In genomic region chr3:99940350-99940749, GRCh38 we compare ENCODE assay signal across 30 cellular contexts.
DNase-seq lines count a peak whose midpoint lies in the region; ATAC-seq and TF ChIP-seq lines count a peak whose summit lies in the region.
"Had no signal": no experiment of that assay in that cellular context is flagged by ENCODE, and none has a peak within 500 bp of the region (broad histone marks: within the 10 kb centered on the region; RNA-seq: fewer than 3 reads in every experiment).

No MANE protein-coding gene starts in this region.

- TF ChIP-seq POLR2A in uterus (IDR thresholded peaks at IDR 0.05) = no peak

- intact Hi-C loops in left ventricle myocardium inferior (cut with micrococcal nuclease) = loop anchor here (10.0 kb wide), 1 partner anchor 96 kb away; no protein-coding TSS in a partner anchor
- intact Hi-C loops in Right ventricle myocardium superior (cut with DNase I) = loop anchor here (10.0 kb wide), 1 partner anchor 104 kb away; no protein-coding TSS in a partner anchor
- intact Hi-C loops in uterus (cut with DNase I; ENCODE audit: low total_unique reads) = no loop called here

- TF ChIP-seq CTCF in left ventricle myocardium inferior (IDR thresholded peaks at IDR 0.05; ENCODE audit: borderline replicate concordance) (no peak), coronary artery (IDR thresholded peaks at IDR 0.05) (no peak), uterus (IDR thresholded peaks at IDR 0.05) (no peak)

- H3K4me1 ChIP-seq in left ventricle myocardium inferior (peaks cover 68% of the 10 kb centered on the region), rectal smooth muscle tissue (ENCODE audit: control insufficient read depth, insufficient read depth, low read length) (peaks cover 27% of the 10 kb centered on the region), uterus (peaks cover 0 to 10% of the 10 kb centered on the region in 2 donors)

- H3K9me3 ChIP-seq in left ventricle myocardium inferior (replicated peaks) (no peaks in the 10 kb centered on the region), uterus (no peaks in the 10 kb centered on the region)
- H3K9me3 ChIP-seq: mucosa of descending colon, ovary had no signal

- ATAC-seq in Right ventricle myocardium superior (ENCODE audit: poor library complexity) (no peak), HG03097 (IDR thresholded peaks at IDR 0.05; ENCODE audit: low FRiP score, unreplicated experiment) (no peak)
- ATAC-seq: activated CD8-positive, alpha-beta memory T cell treated with anti-CD3 and anti-CD28 coated beads, Interleukin-2, amount 10 ng/mL, durations not matched to agents 7 days and 5 days; activated T-cell treated with anti-CD3 and anti-CD28 coated beads, Interleukin-2, amount 50 U/mL, for 4 hours; HCT116; K562; mucosa of descending colon; T-cell; WTC11 had no signal

- no peak overlapping the region for H3K9ac ChIP-seq in rectal smooth muscle tissue (ENCODE audit: low read length)

- H3K27me3 ChIP-seq in left ventricle myocardium inferior (ENCODE audit: low read depth) = no peaks in the 10 kb centered on the region
- no peaks in the 10 kb centered on the region for H3K27me3 ChIP-seq in rectal smooth muscle tissue (ENCODE audit: control insufficient read depth, insufficient read depth, low read length)
- no peaks in the 10 kb centered on the region for H3K27me3 ChIP-seq in uterus
- H3K27me3 ChIP-seq: ovary had no signal

- no peak for DNase-seq in left ventricle myocardium inferior
- no peak for DNase-seq in Right ventricle myocardium superior
- DNase-seq in coronary artery (ENCODE audit: low spot score) = no peak
- DNase-seq in uterus = no peak
- no peak for DNase-seq in LoVo (ENCODE audit: low spot score)
- no peak for DNase-seq in stimulated activated CD4-positive, alpha-beta T cell treated with anti-CD3 and anti-CD28 coated beads, Interleukin-2, amount 100 ng/mL, for 48 hours
- DNase-seq: activated CD4-positive, alpha-beta T cell treated with anti-CD3 and anti-CD28 coated beads, Interleukin-2, amount 10 ng/mL, durations not matched to agents 24 days and 14 days; activated CD8-positive, alpha-beta memory T cell treated with anti-CD3 and anti-CD28 coated beads, Interleukin-2, amount 10 ng/mL, durations not matched to agents 7 days and 5 days; activated gamma-delta T cell; activated T-cell treated with anti-CD3 and anti-CD28 coated beads, Interleukin-2, amount 50 U/mL, for 4 hours; AML-193; CD4-positive, CD25-positive, alpha-beta regulatory T cell; central memory CD4-positive, alpha-beta T cell; DMS79 treated with DMSO at 0.1 percent for 48 hours; endodermal cell; GF-D8; mucosa of descending colon; NCI-H1092; NCI-H1694 treated with DMSO at 0.1 percent for 48 hours; NCI-H446 treated with DMSO at 0.1 percent for 48 hours; NCI-H774; ovary; retina; T-cell had no signal

- H3K27ac ChIP-seq in left ventricle myocardium inferior (replicated peaks) (peak overlapping the region; percentile 7), coronary artery (peak overlapping the region; percentile 78 to 80), rectal smooth muscle tissue (ENCODE audit: low read depth, low read length) (peak overlapping the region; percentile 81), uterus (peak overlapping the region; percentile 76 to 79)

- H3K36me3 ChIP-seq in left ventricle myocardium inferior = no peaks in the 10 kb centered on the region
- no peaks in the 10 kb centered on the region for H3K36me3 ChIP-seq in rectal smooth muscle tissue (ENCODE audit: control insufficient read depth, insufficient read depth, low read length)
- H3K36me3 ChIP-seq in uterus = no peaks in the 10 kb centered on the region
- H3K36me3 ChIP-seq: ovary had no signal

- no peak overlapping the region for H3K4me3 ChIP-seq in left ventricle myocardium inferior
- H3K4me3 ChIP-seq in coronary artery = no peak overlapping the region
- no peak overlapping the region for H3K4me3 ChIP-seq in rectal smooth muscle tissue (ENCODE audit: low read length)
- H3K4me3 ChIP-seq in uterus = no peak overlapping the region
- H3K4me3 ChIP-seq: K562, lung, mucosa of descending colon, ovary had no signal

Comparison
In these comparisons a context has a peak if more than half of its experiments do, and no peak if none do; other contexts are left out.
1. H3K27ac ChIP-seq: peak in every context shown above with its lines; median percentile 81 in rectal smooth muscle tissue; 79 in coronary artery; 78 in uterus; 7 in left ventricle myocardium inferior.